ENCODE assay signal across 10 cellular contexts in the genomic region with DNA sequence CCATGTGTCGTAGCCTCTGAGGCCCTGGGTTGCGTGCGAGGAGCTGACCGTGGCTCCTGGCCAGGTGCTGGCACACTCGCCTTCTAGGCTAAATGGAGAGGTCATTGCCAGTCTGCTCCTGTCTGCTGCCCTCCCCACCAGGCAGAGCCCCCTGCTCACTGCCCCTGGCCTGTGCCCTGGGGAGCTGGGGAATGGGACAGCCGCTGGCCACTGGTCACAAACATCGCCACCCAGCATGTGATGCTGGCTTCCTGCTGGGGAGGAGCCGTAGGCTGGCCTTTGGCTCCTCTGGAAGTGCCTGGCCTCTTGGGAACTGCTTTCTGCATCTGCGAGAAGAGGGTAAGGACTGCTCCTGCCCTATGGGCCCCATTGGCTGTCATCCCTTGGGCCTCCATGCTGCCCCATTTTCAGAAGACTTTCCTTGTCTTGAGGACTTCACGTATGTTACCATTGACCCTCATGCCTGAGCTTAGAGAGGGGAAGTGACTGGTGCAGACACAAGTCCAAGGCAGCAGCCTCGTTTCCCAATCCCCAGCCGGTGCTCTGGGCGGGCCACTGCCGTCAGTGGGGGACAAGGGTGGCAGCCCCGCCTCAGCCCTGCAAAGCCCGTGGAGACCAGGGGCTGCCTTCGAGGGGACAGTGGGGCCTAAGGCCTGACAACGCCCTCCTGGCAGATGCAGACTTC. TPM values are rescaled to one million over a fixed set of nuclear protein-coding genes. Genes with fewer than 3 reads are reported as not detected.
DNase-seq lines count a peak whose midpoint lies in the region; ATAC-seq and TF ChIP-seq lines count a peak whose summit lies in the region.
"Had no signal": no experiment of that assay in that cellular context is flagged by ENCODE, and none has a peak within 500 bp of the region (broad histone marks: within the 10 kb centered on the region; RNA-seq: fewer than 3 reads in every experiment).

No MANE protein-coding gene starts in this region.

- ATAC-seq in left colon (peak; percentile 46), HG03378 (IDR thresholded peaks at IDR 0.05; ENCODE audit: unreplicated experiment) (no peak)
- ATAC-seq: T-cell had no signal

- intact Hi-C loops in left colon (cut with DNase I, micrococcal nuclease) = no loop called here

- H3K27me3 ChIP-seq in HL-60 (ENCODE audit: insufficient read depth, poor library complexity, severe bottlenecking) = no peaks in the 10 kb centered on the region

- H3K4me3 ChIP-seq in HL-60 (replicated peaks; ENCODE audit: insufficient read depth, low read length) (no peak overlapping the region), skin epidermis (peak overlapping the region in 4 of 7 experiments; percentile 15 to 70 (median 62))

- in situ Hi-C loops in GM13976 (cut with MboI; ENCODE audit: low sequenced_read_pairs, unreplicated experiment) = no loop called here

- no peak for TF ChIP-seq CTCF in HL-60 (IDR thresholded peaks at IDR 0.05; ENCODE audit: insufficient read depth, low read length)
- no peak for TF ChIP-seq CTCF in GM13976 (IDR thresholded peaks at IDR 0.05; ENCODE audit: borderline replicate concordance, control extremely low read depth, extremely low read depth, insufficient read depth, missing control alignments)

- H3K27ac ChIP-seq in HL-60 (replicated peaks) = peak overlapping the region; percentile 94
- H3K27ac ChIP-seq in adipose tissue (ENCODE audit: low read depth, low read length) = peak overlapping the region; percentile 9
- H3K27ac ChIP-seq in skin epidermis = peak overlapping the region in 20 of 21 experiments; percentile 34 to 95 (median 89)

- WGBS in adipose tissue, 3 donors = 8 to 52% (median 11%) methylated on average over 18 of the region's 18 CpGs

- DNase-seq in HL-60 (ENCODE audit: low read depth in 1 of 2, low spot score in 1 of 2) (peak; percentile 72 to 95), left colon (no peak), SW 1271 (lab: John Stamatoyannopoulos, UW) (no peak), GM13976 (ENCODE audit: low spot score) (no peak)
- no peak for DNase-seq in effector CD4-positive, alpha-beta T cell
- DNase-seq: stimulated activated CD4-positive, alpha-beta T cell treated with anti-CD3 and anti-CD28 coated beads, Interleukin-4, amount 100 ng/mL, for 24 hours had no signal

RNA-seq across cellular contexts. Expression of a gene that starts 2.0 kb away (rescaled TPM):
- polyA plus RNA-seq in adipose tissue = 100 to 1,000 TPM in 2 of 3 donors, 10 to 100 TPM in 1; 24.6 to 405 (median 266) TPM
- total RNA-seq in left colon = 10 to 100 TPM; 14.9 to 40.8 TPM

RNA-seq across cellular contexts. Expression of a gene that starts 26.8 kb away (rescaled TPM):
- polyA plus RNA-seq in adipose tissue = 1 to 10 TPM; 1.7 to 4.5 (median 1.7) TPM
- 10 to 100 TPM; 13.5 to 27.4 TPM for total RNA-seq in left colon

RNA-seq across cellular contexts. Expression of a gene that starts 37.3 kb away (rescaled TPM):
- 1 to 10 TPM in 2 of 3 donors, under 1 TPM in 1; 0.09 to 3.6 (median 1.2) TPM for polyA plus RNA-seq in adipose tissue
- total RNA-seq in left colon = not detected
- total RNA-seq: T-cell had no signal

Comparison
In these comparisons a context has a peak if more than half of its experiments do, and no peak if none do; other contexts are left out.
1. DNase-seq: peak in HL-60 (2 of 2); none in left colon (0 of 2), effector CD4-positive, alpha-beta T cell (single experiment), SW 1271 (0 of 2) and GM13976 (single experiment).
2. H3K27ac ChIP-seq: peak in every context shown above with its lines; median percentile 94 in HL-60; 89 in skin epidermis; 9 in adipose tissue.